ENCODE assay signal across 8 cellular contexts in genomic region chr17:8287651-8288335, GRCh38. TPM values are rescaled to one million over a fixed set of nuclear protein-coding genes. Genes with fewer than 3 reads are reported as not detected.
DNase-seq lines count a peak whose midpoint lies in the region; TF ChIP-seq lines count a peak whose summit lies in the region.

No MANE protein-coding gene starts in this region.

- intact Hi-C loops in mammary epithelial cell (cut with micrococcal nuclease) = loop anchor here (5.0 kb wide), 1 partner anchor 35 kb away; no protein-coding TSS in a partner anchor

- DNase-seq in AG04449 (ENCODE audit: low read depth, low spot score) (no peak), HL-60 (ENCODE audit: low read depth in 1 of 2, low spot score in 1 of 2) (no peak), mammary epithelial cell (no peak), HT-29 (ENCODE audit: low spot score) (no peak)
- DNase-seq in activated CD4-positive, CD25-positive, alpha-beta regulatory T cell (lab: John Stamatoyannopoulos, UW) = no peak
- no peak for DNase-seq in stimulated activated CD4-positive, alpha-beta T cell treated with anti-CD3 and anti-CD28 coated beads, Interleukin-15, amount 100 ng/mL, for 24 hours
- DNase-seq in effector CD8-positive, alpha-beta T cell (lab: John Stamatoyannopoulos, UW) = no peak

- peaks cover 12% of the 10 kb centered on the region for H3K4me1 ChIP-seq in mammary epithelial cell (ENCODE audit: insufficient read depth, low read length)
- H3K4me1 ChIP-seq in mucosa of stomach (ENCODE audit: control insufficient read depth, insufficient read depth, low read length) = peaks cover 18% of the 10 kb centered on the region

- H3K79me2 ChIP-seq in mammary epithelial cell (ENCODE audit: insufficient read depth, low read length) = peaks cover 8% of the 10 kb centered on the region

- BruUV-seq in mammary epithelial cell (replicated peaks; lab: Mats Ljungman, UMichigan) = TSS peak; percentile 22

- peak overlapping the region; percentile 95 for H3K4me3 ChIP-seq in AG04449 (ENCODE audit: low read depth, low read length)
- peak overlapping the region; percentile 64 for H3K4me3 ChIP-seq in HL-60 (replicated peaks; ENCODE audit: insufficient read depth, low read length)
- H3K4me3 ChIP-seq in mammary epithelial cell (replicated peaks in 1 of 3; ENCODE audit: insufficient read depth in 1 of 3, low read depth in 2 of 3, low read length in 3 of 3) = peak overlapping the region; percentile 70 to 80 (median 76)
- peak overlapping the region; percentile 87 for H3K4me3 ChIP-seq in mucosa of stomach (ENCODE audit: low read length)

- 27% methylated on average over 17 of the region's 19 CpGs for WGBS in mammary epithelial cell (ENCODE audit: low coverage, missing lambda C conversion rate)

- TF ChIP-seq CTCF in AG04449 (IDR thresholded peaks at IDR 0.05; ENCODE audit: insufficient read depth, low read length, missing control alignments) (no peak), HL-60 (IDR thresholded peaks at IDR 0.05; ENCODE audit: insufficient read depth, low read length) (no peak), mammary epithelial cell (conservative IDR thresholded peaks at IDR 0.05 in 1 of 2, IDR thresholded peaks at IDR 0.05 in 1 of 2; ENCODE audit: extremely low read depth in 1 of 2, insufficient read depth in 1 of 2, low read depth in 1 of 2, low read length in 2 of 2) (no peak)

- H3K4me2 ChIP-seq in mammary epithelial cell (ENCODE audit: insufficient read depth, low read depth, low read length) = peak overlapping the region; percentile 97

- POLR2A ChIA-PET in AG04449 (lab: Yijun Ruan, JAX) = interaction anchor here (0.6 to 1.0 kb wide), 2 partner anchors 18 to 77 kb away, joined by 3 to 5 read pairs; partner anchors contain the start of gene AURKB

- H3K9me3 ChIP-seq in mammary epithelial cell (replicated peaks; ENCODE audit: insufficient read depth, low read length) (no peaks in the 10 kb centered on the region), mucosa of stomach (ENCODE audit: control insufficient read depth, low read length) (no peaks in the 10 kb centered on the region)

- H3K27ac ChIP-seq in HL-60 (replicated peaks) (peak overlapping the region; percentile 64), mammary epithelial cell (ENCODE audit: insufficient read depth, low read depth, low read length) (peak overlapping the region; percentile 62)

- H2AFZ ChIP-seq in mammary epithelial cell (ENCODE audit: low read depth, low read length) = peak overlapping the region; percentile 99

- H4K20me1 ChIP-seq in mammary epithelial cell (ENCODE audit: insufficient read depth, low read length) = no peaks in the 10 kb centered on the region

- H3K36me3 ChIP-seq in mammary epithelial cell (ENCODE audit: insufficient read depth, low read length) = no peaks in the 10 kb centered on the region
- no peaks in the 10 kb centered on the region for H3K36me3 ChIP-seq in mucosa of stomach (ENCODE audit: control insufficient read depth, insufficient read depth, low read length)

- H3K9ac ChIP-seq in mammary epithelial cell (ENCODE audit: insufficient read depth, low read length) = no peak overlapping the region
- peak overlapping the region; percentile 89 for H3K9ac ChIP-seq in mucosa of stomach (ENCODE audit: low read length)

- CTCF ChIA-PET in AG04449 (lab: Yijun Ruan, JAX) = interaction anchor here (1.2 kb wide), 1 partner anchor 13 kb away, joined by 3 read pairs; no protein-coding TSS in a partner anchor
- CTCF ChIA-PET in mammary epithelial cell (lab: Charles Lee; ENCODE audit: low non-redundant PET) = no interaction called here

- no peaks in the 10 kb centered on the region for H3K27me3 ChIP-seq in HL-60 (ENCODE audit: insufficient read depth, poor library complexity, severe bottlenecking)
- no peaks in the 10 kb centered on the region for H3K27me3 ChIP-seq in mammary epithelial cell (ENCODE audit: insufficient read depth, low read length)
- H3K27me3 ChIP-seq in mucosa of stomach (ENCODE audit: control insufficient read depth, insufficient read depth, low read length) = no peaks in the 10 kb centered on the region

- in situ Hi-C loops in mammary epithelial cell (cut with MboI; ENCODE audit: low sequenced_read_pairs in 2 of 2) = no loop called here

- dilution Hi-C loops in mammary epithelial cell (cut with HindIII; ENCODE audit: low sequenced_read_pairs) = no loop called here

RNA-seq across cellular contexts. Expression of gene RANGRF, which starts 0.7 kb away (rescaled TPM):
- total RNA-seq in mammary epithelial cell = 10 to 100 TPM; 11.3 to 25.4 TPM
- polyA plus RNA-seq in mammary epithelial cell = 35.5 TPM
- polyA minus RNA-seq in mammary epithelial cell = 14.8 TPM
- total RNA-seq in HT-29 (2014; rRNA removed; shearing (Covaris generic)) = 13.9 and 18.4 TPM in 2 replicates

RNA-seq across cellular contexts. Expression of gene SLC25A35, which starts 7.4 kb away (rescaled TPM):
- 1 to 10 TPM in 1 of 2 donors, under 1 TPM in 1; 0.83 to 5.2 TPM for total RNA-seq in mammary epithelial cell
- polyA plus RNA-seq in mammary epithelial cell = 2.0 TPM
- not detected for polyA minus RNA-seq in mammary epithelial cell
- total RNA-seq in HT-29 (2014; rRNA removed; shearing (Covaris generic)) = 1.7 and 2.4 TPM in 2 replicates

RNA-seq across cellular contexts. Expression of gene ARHGEF15, which starts 22.2 kb away (rescaled TPM):
- not detected for total RNA-seq in mammary epithelial cell
- polyA plus RNA-seq in mammary epithelial cell = not detected
- polyA minus RNA-seq in mammary epithelial cell = not detected
- total RNA-seq in HT-29 (2014; rRNA removed; shearing (Covaris generic)) = not detected in 2 replicates

RNA-seq across cellular contexts. Expression of gene PFAS, which starts 38.7 kb away (rescaled TPM):
- 10 to 100 TPM in 1 of 2 donors, 1 to 10 TPM in 1; 8.5 to 31.2 TPM for total RNA-seq in mammary epithelial cell
- polyA plus RNA-seq in mammary epithelial cell = 12.3 TPM
- polyA minus RNA-seq in mammary epithelial cell = 76.1 TPM
- total RNA-seq in HT-29 (2014; rRNA removed; shearing (Covaris generic)) = 45.4 and 51.3 TPM in 2 replicates

RNA-seq across cellular contexts. Expression of gene CTC1, which starts 39.9 kb away (rescaled TPM):
- total RNA-seq in mammary epithelial cell = 10 to 100 TPM in 1 of 2 donors, 1 to 10 TPM in 1; 6.8 to 24.6 TPM
- 11.0 TPM for polyA plus RNA-seq in mammary epithelial cell
- polyA minus RNA-seq in mammary epithelial cell = 42.8 TPM
- total RNA-seq in HT-29 (2014; rRNA removed; shearing (Covaris generic)) = 5.9 and 17.7 TPM in 2 replicates
